28 cellular contexts compared by ENCODE assay signal in genomic region chr3:37709946-37710345, GRCh38.
"Had no signal": no experiment of that assay in that cellular context is flagged by ENCODE, and none has a peak within 500 bp of the region (broad histone marks: within the 10 kb centered on the region; RNA-seq: fewer than 3 reads in every experiment).

No MANE protein-coding gene starts in this region.

- H3K36me3 ChIP-seq: breast epithelium, ovary, prostate gland, stomach, thyroid gland had no signal

- H2AFZ ChIP-seq: hepatocyte had no signal

- H3K79me2 ChIP-seq: hepatocyte had no signal

- FAIRE-seq: colon, keratinocyte, TTC549 had no signal

- H3K4me3 ChIP-seq: breast epithelium, gastroesophageal sphincter, hepatocyte, mucosa of descending colon, ovary, prostate gland, smooth muscle cell, stomach, thyroid gland had no signal

- ATAC-seq: activated naive CD4-positive, alpha-beta T cell treated with anti-CD3 and anti-CD28 coated beads, Interleukin-2, amount 50 U/mL, for 72 hours; activated T-cell treated with anti-CD3 and anti-CD28 coated beads, Interleukin-2, amount 50 U/mL, for 72 hours; gastroesophageal sphincter; left cardiac atrium; mucosa of descending colon; natural killer cell treated with Interleukin-12 subunit alpha and Interleukin-12 subunit beta and Interleukin-15 and Interleukin-18, amount 100 ng/mL, for 72 hours; stimulated activated naive B cell treated with anti-CD40 and anti-IgM and Interleukin-4, amounts not matched to agents 10 μg/mL and 1 μg/mL and 100 μg/mL, for 72 hours had no signal

- H3K27ac ChIP-seq: breast epithelium, gastroesophageal sphincter, hepatocyte, neutrophil, ovary, prostate gland, stomach had no signal

- DNase-seq: activated CD4-positive, alpha-beta memory T cell treated with anti-CD3 and anti-CD28 coated beads for 36 hours; activated CD4-positive, alpha-beta T cell treated with anti-CD3 and anti-CD28 coated beads, Interleukin-2, amount 10 ng/mL, durations not matched to agents 24 days and 14 days; activated CD4-positive, CD25-positive, alpha-beta regulatory T cell treated with anti-CD3 and anti-CD28 coated beads, Interleukin-2, amount 50 U/mL, for 72 hours; activated naive CD4-positive, alpha-beta T cell; activated T-cell treated with anti-CD3 and anti-CD28 coated beads, Interleukin-2, amount 50 U/mL, for 72 hours; effector CD8-positive, alpha-beta T cell; erythroblast; left cardiac atrium; mucosa of descending colon; ovary; retina; stimulated activated CD4-positive, alpha-beta T cell treated with anti-CD3 and anti-CD28 coated beads, Interleukin-15, amount 100 ng/mL, for 24 hours; stimulated activated CD4-positive, alpha-beta T cell treated with anti-CD3 and anti-CD28 coated beads, Interleukin-2, amount 100 ng/mL, for 24 hours; stimulated activated naive B cell treated with anti-CD40 and anti-IgM and Interleukin-4, amounts not matched to agents 10 μg/mL and 1 μg/mL and 100 μg/mL, for 72 hours; stomach; T-helper 9 cell; thyroid gland had no signal

- H3K4me2 ChIP-seq: hepatocyte, smooth muscle cell had no signal

- H3K4me1 ChIP-seq: breast epithelium, prostate gland had no signal

- H3K27me3 ChIP-seq: breast epithelium, gastroesophageal sphincter, hepatocyte, neutrophil, ovary, stomach, thyroid gland had no signal

- H3K9me3 ChIP-seq: breast epithelium, gastroesophageal sphincter, mucosa of descending colon, neutrophil, ovary, prostate gland, stomach, thyroid gland had no signal
